In genomic region chr13:109646423-109646822, GRCh38 we compare ENCODE assay signal across 17 cellular contexts.
DNase-seq lines count a peak whose midpoint lies in the region; ATAC-seq and TF ChIP-seq lines count a peak whose summit lies in the region.
"Had no signal": no experiment of that assay in that cellular context is flagged by ENCODE, and none has a peak within 500 bp of the region (broad histone marks: within the 10 kb centered on the region; RNA-seq: fewer than 3 reads in every experiment).

No MANE protein-coding gene starts in this region.

- H3K27ac ChIP-seq in breast epithelium, result no peak overlapping the region
- H3K27ac ChIP-seq: 22Rv1, cardiac muscle cell, thyroid gland had no signal

- no peaks in the 10 kb centered on the region for H3K27me3 ChIP-seq in breast epithelium
- H3K27me3 ChIP-seq: cardiac muscle cell, thyroid gland had no signal

- no peak for TF ChIP-seq CTCF in MCF 10A (IDR thresholded peaks at IDR 0.05; ENCODE audit: unreplicated experiment)
- TF ChIP-seq CTCF in breast epithelium (IDR thresholded peaks at IDR 0.05), result no peak

- no peaks in the 10 kb centered on the region for H3K36me3 ChIP-seq in breast epithelium
- H3K36me3 ChIP-seq: cardiac muscle cell, thyroid gland had no signal

- intact Hi-C loops in MCF 10A (cut with micrococcal nuclease), result no loop called here
- intact Hi-C loops in breast epithelium (cut with DNase I; ENCODE audit: low total_unique reads), result no loop called here

- no peaks in the 10 kb centered on the region for H3K9me3 Mint-ChIP-seq in MCF 10A (ENCODE audit: unreplicated experiment)

- CTCF ChIA-PET in MCF 10A (lab: Yijun Ruan, JAX), result no interaction called here

- TF ChIP-seq POLR2A in breast epithelium (IDR thresholded peaks at IDR 0.05), result no peak

- H3K36me3 Mint-ChIP-seq in MCF 10A (ENCODE audit: insufficient read depth, unreplicated experiment), result no peaks in the 10 kb centered on the region
- H3K36me3 Mint-ChIP-seq: activated CD4-positive, alpha-beta memory T cell treated with anti-CD3 and anti-CD28 coated beads for 36 hours had no signal

- H3K9me3 ChIP-seq in breast epithelium, result peaks cover 0 to 3% of the 10 kb centered on the region in 2 donors
- H3K9me3 ChIP-seq: Caco-2, thyroid gland had no signal

- H3K4me3 Mint-ChIP-seq in MCF 10A (ENCODE audit: unreplicated experiment), result no peak overlapping the region
- H3K4me3 Mint-ChIP-seq: activated CD4-positive, alpha-beta memory T cell treated with anti-CD3 and anti-CD28 coated beads for 36 hours; T-helper 17 cell had no signal

- POLR2A ChIA-PET in MCF 10A (lab: Yijun Ruan, JAX), result interaction anchor here (0.7 kb wide), 1 partner anchor 35 kb away, joined by 3 read pairs; no protein-coding TSS in a partner anchor

- no TSS peak for BruUV-seq in MCF 10A (replicated peaks; lab: Mats Ljungman, UMichigan)

- H3K27ac Mint-ChIP-seq in MCF 10A (ENCODE audit: low read depth, unreplicated experiment), result peak overlapping the region; percentile 91
- H3K27ac Mint-ChIP-seq: activated CD4-positive, alpha-beta memory T cell treated with anti-CD3 and anti-CD28 coated beads for 36 hours; T-helper 17 cell had no signal

- DNase-seq in MCF 10A (ENCODE audit: unreplicated experiment) (no peak), breast epithelium (ENCODE audit: low spot score in 2 of 2) (no peak), retina (no peak), NCI-H446 treated with DMSO at 0.1 percent for 48 hours (lab: John Stamatoyannopoulos, UW) (no peak), DMS153 treated with DMSO at 0.1 percent for 48 hours (lab: John Stamatoyannopoulos, UW; ENCODE audit: unreplicated experiment) (no peak)
- no peak for DNase-seq in activated naive CD4-positive, alpha-beta T cell treated with anti-CD3 and anti-CD28 coated beads, Interleukin-2, amount 50 U/mL, for 16 hours
- DNase-seq: activated CD4-positive, alpha-beta memory T cell treated with anti-CD3 and anti-CD28 coated beads for 36 hours; activated gamma-delta T cell treated with Interleukin-2 at 50 U/mL for 16 hours; Caco-2; NCI-H2171; T-helper 17 cell; thyroid gland had no signal

- no peak overlapping the region for H3K4me3 ChIP-seq in breast epithelium
- H3K4me3 ChIP-seq: cardiac muscle cell, lung, thyroid gland had no signal

- ATAC-seq in HG02759 (IDR thresholded peaks at IDR 0.05; ENCODE audit: unreplicated experiment) (peak; percentile 88), HG03521 (IDR thresholded peaks at IDR 0.05; ENCODE audit: unreplicated experiment) (peak; percentile 73)
- ATAC-seq: T-helper 17 cell had no signal

- peaks cover 14% of the 10 kb centered on the region for H3K4me1 Mint-ChIP-seq in MCF 10A (ENCODE audit: insufficient read depth, unreplicated experiment)
- H3K4me1 Mint-ChIP-seq: T-helper 17 cell had no signal

- no peaks in the 10 kb centered on the region for H3K27me3 Mint-ChIP-seq in MCF 10A (ENCODE audit: insufficient read depth, unreplicated experiment)

- H3K4me1 ChIP-seq in breast epithelium, result no peaks in the 10 kb centered on the region
- H3K4me1 ChIP-seq: Caco-2, thyroid gland had no signal
